In genomic region chr2:11123001-11123809, GRCh38 we compare ENCODE assay signal across 15 cellular contexts. TPM values are rescaled to one million over a fixed set of nuclear protein-coding genes. Genes with fewer than 3 reads are reported as not detected.
DNase-seq lines count a peak whose midpoint lies in the region; ATAC-seq and TF ChIP-seq lines count a peak whose summit lies in the region.
"Had no signal": no experiment of that assay in that cellular context is flagged by ENCODE, and none has a peak within 500 bp of the region (broad histone marks: within the 10 kb centered on the region; RNA-seq: fewer than 3 reads in every experiment).

No MANE protein-coding gene starts in this region.

- no peaks in the 10 kb centered on the region for H3K4me1 ChIP-seq in foreskin keratinocyte
- H3K4me1 ChIP-seq: A549 had no signal

- DNase-seq in NCI-H2107 treated with DMSO at 0.1 percent for 48 hours (lab: John Stamatoyannopoulos, UW; ENCODE audit: unreplicated experiment) = peak; percentile 38
- DNase-seq in NCI-H2107 (lab: John Stamatoyannopoulos, UW) = no peak
- DNase-seq in NCI-H69 (lab: John Stamatoyannopoulos, UW) = peak; percentile 64
- DNase-seq in posterior vena cava (ENCODE audit: low spot score) = peak; percentile 70
- DNase-seq in SK-N-DZ (ENCODE audit: low spot score) = no peak
- DNase-seq in foreskin keratinocyte = no peak
- DNase-seq: GM23248, NCI-H187 treated with DMSO at 0.1 percent for 48 hours, NCI-H510A, RPMI8226, SW 1271 had no signal

- TF ChIP-seq CTCF in foreskin keratinocyte (conservative IDR thresholded peaks at IDR 0.05) = no peak

- no peaks in the 10 kb centered on the region for H3K27me3 ChIP-seq in foreskin keratinocyte

- ATAC-seq in HG02623 (IDR thresholded peaks at IDR 0.05; ENCODE audit: unreplicated experiment) (no peak), foreskin keratinocyte (no peak)

- no peak for TF ChIP-seq RAD21 in Ishikawa (IDR thresholded peaks at IDR 0.05; ENCODE audit: low read depth)

- TF ChIP-seq EP300 in Ishikawa (IDR thresholded peaks at IDR 0.05; ENCODE audit: borderline replicate concordance) = no peak

- intact Hi-C loops in posterior vena cava (cut with DNase I) = loop anchor here in 1 of 2 donors (10.0 kb wide), 1 partner anchor 288 kb away; no protein-coding TSS in a partner anchor

- H3K27ac ChIP-seq in foreskin keratinocyte = no peak overlapping the region
- H3K27ac ChIP-seq: A549, C4-2B, GM23248 had no signal

TF ChIP-seq in Ishikawa, 13 proteins besides CTCF, POLR2A, EP300 and RAD21:
- no peak for TF ChIP-seq TCF12 (IDR thresholded peaks at IDR 0.05; ENCODE audit: low read depth)
- TF ChIP-seq TAF1 (IDR thresholded peaks at IDR 0.05; ENCODE audit: low read depth) = no peak
- no peak for TF ChIP-seq MAX (IDR thresholded peaks at IDR 0.05)
- TF ChIP-seq NFIC (IDR thresholded peaks at IDR 0.05) = 0 out of 2 replicates have a peak, but pooled peaks have one; percentile 11
TF ChIP-seq in Ishikawa: peak in this region for 1.

RNA-seq across cellular contexts. Expression of gene SLC66A3, which starts 32.1 kb away (rescaled TPM):
- total RNA-seq in posterior vena cava (10 to 100 TPM; 20.3 to 36.9 TPM), foreskin keratinocyte (10.4 and 15.6 TPM in 2 replicates)
- 8.2 and 10.1 TPM in 2 replicates for polyA plus RNA-seq in SK-N-DZ (2014; cell fraction: cytosol; rRNA removed)
- 8.7 and 8.8 TPM in 2 replicates for polyA plus RNA-seq in SK-N-DZ (2014; cell fraction: nucleus; rRNA removed)
- polyA plus RNA-seq in foreskin keratinocyte = 8.8 and 11.0 TPM in 2 replicates

Comparison
In these comparisons a context has a peak if more than half of its experiments do, and no peak if none do; other contexts are left out.
1. DNase-seq: peak in NCI-H2107 treated with DMSO at 0.1 percent for 48 hours (single experiment), NCI-H69 (single experiment) and posterior vena cava (single experiment); none in NCI-H2107 (single experiment), SK-N-DZ (single experiment) and foreskin keratinocyte (0 of 2).